33 cellular contexts compared by ENCODE assay signal in genomic region chrX:16526003-16526402, GRCh38.
"Had no signal": no experiment of that assay in that cellular context is flagged by ENCODE, and none has a peak within 500 bp of the region (broad histone marks: within the 10 kb centered on the region; RNA-seq: fewer than 3 reads in every experiment).

No MANE protein-coding gene starts in this region.

- ATAC-seq: activated CD8-positive, alpha-beta T cell treated with anti-CD3 and anti-CD28 coated beads for 36 hours; activated naive CD4-positive, alpha-beta T cell treated with anti-CD3 and anti-CD28 coated beads, Interleukin-2, amount 50 U/mL, for 72 hours; activated T-cell treated with anti-CD3 and anti-CD28 coated beads, Interleukin-2, amount 50 U/mL, for 4 hours; activated T-cell treated with anti-CD3 and anti-CD28 coated beads, Interleukin-2, amount 50 U/mL, for 72 hours; activated T-helper 17 cell treated with anti-CD3 and anti-CD28 coated beads, Interleukin-2, amount 50 U/mL, for 72 hours; body of pancreas had no signal

- DNase-seq: activated B cell treated with CpG ODN at 0.5 μM for 24 hours; activated CD4-positive, alpha-beta memory T cell treated with anti-CD3 and anti-CD28 coated beads for 36 hours; activated CD4-positive, alpha-beta T cell treated with anti-CD3 and anti-CD28 coated beads for 4 hours; activated CD4-positive, alpha-beta T cell treated with anti-CD3 and anti-CD28 coated beads, Interleukin-2, amount 10 ng/mL, durations not matched to agents 24 days and 14 days; activated CD4-positive, alpha-beta T cell treated with anti-CD3 and anti-CD28 coated beads, Interleukin-2, amount 50 U/mL, for 1 hour; activated CD4-positive, alpha-beta T cell treated with anti-CD3 and anti-CD28 coated beads, Interleukin-2, amount 50 U/mL, for 4 hours; activated CD4-positive, CD25-positive, alpha-beta regulatory T cell treated with anti-CD3 and anti-CD28 coated beads, Interleukin-2, amount 50 U/mL, for 72 hours; activated CD8-positive, alpha-beta memory T cell treated with anti-CD3 and anti-CD28 coated beads, Interleukin-2, amount 50 U/mL, for 4 hours; activated CD8-positive, alpha-beta T cell treated with anti-CD3 and anti-CD28 coated beads for 36 hours; activated effector memory CD4-positive, alpha-beta T cell treated with anti-CD3 and anti-CD28 coated beads, Interleukin-2, amount 50 U/mL, for 16 hours; activated gamma-delta T cell treated with Interleukin-2 at 50 U/mL for 16 hours; activated naive CD4-positive, alpha-beta T cell; activated naive CD4-positive, alpha-beta T cell treated with anti-CD3 and anti-CD28 coated beads for 36 hours; activated naive CD4-positive, alpha-beta T cell treated with anti-CD3 and anti-CD28 coated beads, Interleukin-2, amount 50 U/mL, for 16 hours; activated naive CD8-positive, alpha-beta T cell treated with anti-CD3 and anti-CD28 coated beads for 36 hours; activated T-cell treated with anti-CD3 and anti-CD28 coated beads for 4 hours; activated T-cell treated with anti-CD3 and anti-CD28 coated beads, Interleukin-2, amount 50 U/mL, for 1 hour; activated T-cell treated with anti-CD3 and anti-CD28 coated beads, Interleukin-2, amount 50 U/mL, for 4 hours; activated T-cell treated with anti-CD3 and anti-CD28 coated beads, Interleukin-2, amount 50 U/mL, for 72 hours; adrenal gland; amniotic stem cell; aorta; body of pancreas; brain microvascular endothelial cell; central memory CD4-positive, alpha-beta T cell; T-helper 2 cell; T-helper 9 cell had no signal

- H3K4me1 ChIP-seq: adrenal gland, body of pancreas, breast epithelium had no signal

- FAIRE-seq: astrocyte, TTC549 had no signal

- H3K27ac ChIP-seq: adrenal gland, body of pancreas, brain microvascular endothelial cell, breast epithelium, VCaP had no signal

- H3K9me3 ChIP-seq: adrenal gland, body of pancreas had no signal

- H3K36me3 ChIP-seq: adrenal gland, brain microvascular endothelial cell, breast epithelium had no signal

- H3K27me3 ChIP-seq: adrenal gland, body of pancreas, brain microvascular endothelial cell had no signal

- H3K4me3 ChIP-seq: adrenal gland, body of pancreas, breast epithelium had no signal
